In the genomic region with DNA sequence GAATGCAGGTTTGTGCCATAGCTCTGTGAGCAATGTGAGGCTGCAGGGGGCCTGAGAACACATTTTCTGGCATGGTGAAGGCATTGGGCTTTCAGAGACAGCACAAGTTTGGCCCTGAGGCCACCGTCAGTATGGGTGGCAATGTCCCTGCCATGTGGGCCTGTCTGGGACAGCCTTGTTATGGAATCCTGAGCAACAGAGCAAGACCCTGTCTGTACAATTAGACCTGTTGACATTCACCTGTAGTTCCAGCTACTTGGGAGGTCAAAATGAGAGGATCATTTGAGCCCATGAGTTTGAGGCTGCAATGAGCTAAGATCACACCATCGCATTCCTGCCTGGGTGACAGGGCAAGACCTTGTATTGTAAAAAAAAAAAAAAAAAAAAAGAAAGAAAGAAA, we compare ENCODE assay signal across 20 cellular contexts. TPM values are rescaled to one million over a fixed set of nuclear protein-coding genes. Genes with fewer than 3 reads are reported as not detected.
DNase-seq lines count a peak whose midpoint lies in the region; ATAC-seq, FAIRE-seq and TF ChIP-seq lines count a peak whose summit lies in the region.
"Had no signal": no experiment of that assay in that cellular context is flagged by ENCODE, and none has a peak within 500 bp of the region (broad histone marks: within the 10 kb centered on the region; RNA-seq: fewer than 3 reads in every experiment).

No MANE protein-coding gene starts in this region.

- H4K20me1 ChIP-seq in K562 (replicated peaks; ENCODE audit: control insufficient read depth, insufficient read depth, low read length) = no peaks in the 10 kb centered on the region

- H3K9me3 ChIP-seq in K562 (replicated peaks; ENCODE audit: control insufficient read depth, insufficient read depth, low read depth, low read length) (no peaks in the 10 kb centered on the region), neuronal stem cell (replicated peaks in 1 of 2; ENCODE audit: control insufficient read depth in 2 of 2, insufficient read depth in 1 of 2, low read depth in 1 of 2, low read length in 2 of 2) (peaks cover 2 to 13% of the 10 kb centered on the region in 2 donors), vagina (peaks cover 10% of the 10 kb centered on the region)
- H3K9me3 ChIP-seq: BE2C had no signal

- TF ChIP-seq CTCF in K562 (IDR thresholded peaks at IDR 0.05 in 2 of 3, conservative IDR thresholded peaks at IDR 0.05 in 1 of 3; ENCODE audit: insufficient read depth in 2 of 3, low read depth in 1 of 3, low read length in 3 of 3) (no peak), vagina (IDR thresholded peaks at IDR 0.05) (no peak)

- no peak overlapping the region for H2BK5ac ChIP-seq in neuronal stem cell (ENCODE audit: low read length)

- H3K9ac ChIP-seq in K562 (ENCODE audit: insufficient read depth in 1 of 2, low read depth in 2 of 2, low read length in 2 of 2) = no peak overlapping the region
- H3K9ac ChIP-seq in neuronal stem cell (ENCODE audit: low read depth, low read length, poor library complexity) = peak overlapping the region; percentile 53
- H3K9ac ChIP-seq: KMS-11 had no signal

- no peak for TF ChIP-seq RAD21 in K562 (CRISPR knock-in tag; conservative IDR thresholded peaks at IDR 0.05 in 1 of 2, IDR thresholded peaks at IDR 0.05 in 1 of 2)

- H3K4me2 ChIP-seq in K562 (ENCODE audit: insufficient read depth, low read length) (no peak overlapping the region), neuronal stem cell (ENCODE audit: insufficient read depth, low read length, poor library complexity, severe bottlenecking) (no peak overlapping the region)
- H3K4me2 ChIP-seq: KMS-11 had no signal

- DNase-seq in GM19239 (ENCODE audit: insufficient read length, low spot score) = no peak
- DNase-seq in K562 (ENCODE audit: extremely low read depth in 1 of 4, low spot score in 3 of 4) = no peak
- no peak for DNase-seq in neuronal stem cell (ENCODE audit: low spot score)
- no peak for DNase-seq in amygdala (lab: John Stamatoyannopoulos, UW)
- DNase-seq in NCI-H146 (lab: John Stamatoyannopoulos, UW) = no peak
- no peak for DNase-seq in vagina (ENCODE audit: extremely low spot score in 2 of 2)
- DNase-seq: BE2C; CD4-positive, alpha-beta T cell; COR-L47; DMS79; NCI-H1694 treated with DMSO at 0.1 percent for 48 hours; NCI-H2081 treated with DMSO at 0.1 percent for 48 hours; NCI-H2171 treated with DMSO at 0.1 percent for 48 hours; NCI-H446; NCI-H526; Right ventricle myocardium superior had no signal

- no peak overlapping the region for H2BK15ac ChIP-seq in neuronal stem cell (ENCODE audit: low read length)

- no peaks in the 10 kb centered on the region for H3K9me1 ChIP-seq in K562 (ENCODE audit: control insufficient read depth, insufficient read depth, low read length)

- peaks cover 38% of the 10 kb centered on the region; the same call in 2 of the 3 replicates for H3K36me3 ChIP-seq in K562 (ENCODE audit: control insufficient read depth, insufficient read depth, low read length)
- peaks cover 2 to 12% of the 10 kb centered on the region in 2 donors for H3K36me3 ChIP-seq in neuronal stem cell (replicated peaks in 1 of 2; ENCODE audit: control insufficient read depth in 2 of 2, insufficient read depth in 2 of 2, low read length in 2 of 2)
- H3K36me3 ChIP-seq in vagina = no peaks in the 10 kb centered on the region
- H3K36me3 ChIP-seq: BE2C had no signal

- in situ Hi-C loops in K562 (cut with MboI) = no loop called here

- FAIRE-seq in GM19239 (lab: Jason Lieb, UNC) (peak; percentile 69), K562 (lab: Jason Lieb, UNC) (no peak)
- FAIRE-seq: H54 had no signal

- TF ChIP-seq EP300 in K562 (IDR thresholded peaks at IDR 0.05; ENCODE audit: low read length) = no peak

- H3K27me3 ChIP-seq in K562 (ENCODE audit: control insufficient read depth in 2 of 2, insufficient read depth in 2 of 2, low read length in 2 of 2) = no peaks in the 10 kb centered on the region
- peaks cover 0 to 4% (median 0%) of the 10 kb centered on the region in 3 experiments for H3K27me3 ChIP-seq in neuronal stem cell (ENCODE audit: control insufficient read depth in 3 of 3, insufficient read depth in 3 of 3, low read depth in 1 of 3, low read length in 3 of 3)
- H3K27me3 ChIP-seq in vagina = no peaks in the 10 kb centered on the region
- H3K27me3 ChIP-seq: BE2C had no signal

- intact Hi-C loops in K562 (cut with micrococcal nuclease) = no loop called here
- intact Hi-C loops in vagina (cut with DNase I) = no loop called here

- H3K4me1 ChIP-seq in K562 (replicated peaks in 1 of 2; ENCODE audit: control insufficient read depth in 2 of 2, insufficient read depth in 2 of 2, low read length in 2 of 2) (peaks cover 14 to 23% of the 10 kb centered on the region in 2 experiments; a peak in 4 of 5 replicates), neuronal stem cell (ENCODE audit: control insufficient read depth in 2 of 2, insufficient read depth in 1 of 2, low read depth in 1 of 2, low read length in 2 of 2) (peaks cover 2 to 3% of the 10 kb centered on the region in 2 donors), vagina (no peaks in the 10 kb centered on the region)
- H3K4me1 ChIP-seq: BE2C had no signal

- H3K27ac ChIP-seq in K562 (ENCODE audit: extremely low read depth, low read depth, low read length) (peak overlapping the region; percentile 35; the same call in 1 of the 3 replicates), neuronal stem cell (replicated peaks; ENCODE audit: low read length) (no peak overlapping the region), vagina (no peak overlapping the region)
- H3K27ac ChIP-seq: KMS-11 had no signal

- CTCF ChIA-PET in K562 (lab: Yijun Ruan, JAX; ENCODE audit: low intra/inter-chr PET ratio) = no interaction called here

- H3K23ac ChIP-seq in neuronal stem cell (ENCODE audit: low read depth, low read length, poor library complexity) = no peak overlapping the region

- TF ChIP-seq POLR2A in K562 (conservative IDR thresholded peaks at IDR 0.05) (no peak), vagina (IDR thresholded peaks at IDR 0.05) (no peak)

- peak overlapping the region; percentile 40 for H3K18ac ChIP-seq in neuronal stem cell (ENCODE audit: low read length)

- H2AFZ ChIP-seq in K562 (ENCODE audit: low read depth, low read length) = no peak overlapping the region
- H2AFZ ChIP-seq in neuronal stem cell (ENCODE audit: low read length) = no peak overlapping the region

- no peak overlapping the region for H3K14ac ChIP-seq in neuronal stem cell (ENCODE audit: low read length)

- ATAC-seq in K562 (no peak), HG02938 (IDR thresholded peaks at IDR 0.05; ENCODE audit: unreplicated experiment) (no peak)
- ATAC-seq: GM12878 had no signal

- POLR2A ChIA-PET in K562 (lab: Yijun Ruan, JAX) = no interaction called here

- WGBS in K562 (ENCODE audit: insufficient coverage, low coverage, missing lambda C conversion rate) = 96% methylated on average over 2 of the region's 2 CpGs
- no CpG with 5 or more reads among the region's 2 CpGs for WGBS in neuronal stem cell (ENCODE audit: extremely low coverage in 2 of 2, insufficient read length in 2 of 2, insufficient replicate concordance in 1 of 2), 2 donors

- H3K4ac ChIP-seq in neuronal stem cell (ENCODE audit: low read length) = no peak overlapping the region

- no peaks in the 10 kb centered on the region for H3K79me1 ChIP-seq in neuronal stem cell (ENCODE audit: low read depth, low read length)

- H4K91ac ChIP-seq in neuronal stem cell (ENCODE audit: low read depth, low read length, poor library complexity) = no peak overlapping the region

- H3K79me2 ChIP-seq in K562 (ENCODE audit: control insufficient read depth, insufficient read depth, low read length) = no peaks in the 10 kb centered on the region

- H2BK12ac ChIP-seq in neuronal stem cell (ENCODE audit: low read length) = no peak overlapping the region

- no peak overlapping the region for H3K4me3 ChIP-seq in K562
- H3K4me3 ChIP-seq in neuronal stem cell (ENCODE audit: low read length in 2 of 2) = no peak overlapping the region
- H3K4me3 ChIP-seq in vagina = no peak overlapping the region
- H3K4me3 ChIP-seq: GM12878 had no signal

- peak overlapping the region; percentile 16 for H2AK5ac ChIP-seq in neuronal stem cell (ENCODE audit: low read depth, low read length)

- H4K8ac ChIP-seq in neuronal stem cell (ENCODE audit: low read depth, low read length) = no peak overlapping the region

- no peak overlapping the region for H2BK120ac ChIP-seq in neuronal stem cell (ENCODE audit: low read depth, low read length)

- BruUV-seq in K562 (replicated peaks; lab: Mats Ljungman, UMichigan) = no TSS peak

TF ChIP-seq in K562, 482 proteins besides CTCF, POLR2A, EP300 and RAD21 (continues in another document):
- no peak for TF ChIP-seq CBFA2T3 (IDR thresholded peaks at IDR 0.05)
- no peak for TF ChIP-seq RCOR1 (IDR thresholded peaks at IDR 0.05; ENCODE audit: borderline replicate concordance in 1 of 2, low read depth in 2 of 2, low read length in 2 of 2)
- TF ChIP-seq SRSF7 (optimal IDR thresholded peaks at IDR 0.05; ENCODE audit: low read depth, low read length) = no peak
- no peak for TF ChIP-seq PPARD (CRISPR knock-in tag; IDR thresholded peaks at IDR 0.05)
- TF ChIP-seq GTF2E2 (tag; IDR thresholded peaks at IDR 0.05) = no peak
- TF ChIP-seq ESRRB (CRISPR knock-in tag; IDR thresholded peaks at IDR 0.05; ENCODE audit: borderline replicate concordance) = no peak
- no peak for TF ChIP-seq FOXA1 (IDR thresholded peaks at IDR 0.05; ENCODE audit: borderline replicate concordance)

RNA-seq across cellular contexts. Expression of a gene that starts 35.6 kb away (rescaled TPM):
- 56.7 and 69.0 TPM in 2 replicates for total RNA-seq in K562 (2011; cell fraction: chromatin; rRNA removed; ENCODE audit: low replicate concordance)
- 33.8 and 45.0 TPM in 2 replicates for total RNA-seq in K562 (2011; cell fraction: nucleolus; rRNA removed)
- total RNA-seq in K562 (2011; cell fraction: nucleoplasm; rRNA removed) = 31.8 and 32.0 TPM in 2 replicates
- total RNA-seq in K562 (2014; rRNA removed) = 6.2 and 10.0 TPM in 2 replicates
- 2.9 and 4.4 TPM in 2 replicates for total RNA-seq in K562 (2014; rRNA removed; fragmentation: Illumina TruSeq; extraction: Trizol)
- total RNA-seq in K562 (2015; rRNA removed; fragmentation: Illumina TruSeq; extraction: Trizol) = 6.0 and 6.6 TPM in 2 replicates
- 7.6 and 9.2 TPM in 2 replicates for total RNA-seq in K562 (2021)
- polyA plus RNA-seq in K562 (2011; rRNA removed) = 6.6 and 12.2 TPM in 2 replicates
- 6.8 and 7.5 TPM in 2 replicates for polyA plus RNA-seq in K562 (2011; cell fraction: cytosol; rRNA removed)
- 44.0 and 68.1 TPM in 2 replicates for polyA plus RNA-seq in K562 (2011; cell fraction: nucleus; rRNA removed)
- 6.2 and 6.8 TPM in 2 replicates for polyA plus RNA-seq in K562 (2012)
- polyA plus RNA-seq in K562 (2014; fragmentation: Illumina TruSeq; extraction: Trizol) = 6.0 and 6.2 TPM in 2 replicates
- polyA plus RNA-seq in K562 (2014; fragmentation: Nextera tagmentation; extraction: Ambion mirVana) = 1 to 10 TPM in 1 of 2 experiments, under 1 TPM in 1; 0.93 to 1.0 TPM
- polyA plus RNA-seq in K562 (2014; rRNA removed) = 7.1 and 8.5 TPM in 2 replicates
- polyA minus RNA-seq in K562 (2011; rRNA and poly(A)+ RNA removed) = 17.3 and 20.4 TPM in 2 replicates
- polyA minus RNA-seq in K562 (2011; cell fraction: cytosol; rRNA and poly(A)+ RNA removed) = 7.4 and 14.3 TPM in 2 replicates
- 15.9 and 23.1 TPM in 2 replicates for polyA minus RNA-seq in K562 (2011; cell fraction: nucleus; rRNA and poly(A)+ RNA removed)
- polyA plus RNA-seq in neuronal stem cell (2013, experiment 1 of 2) = 4.5 TPM
- 4.3 TPM for polyA plus RNA-seq in neuronal stem cell (2013, experiment 2 of 2)
- 31.2 TPM for total RNA-seq in vagina
